9 cellular contexts compared by ENCODE assay signal in the genomic region with DNA sequence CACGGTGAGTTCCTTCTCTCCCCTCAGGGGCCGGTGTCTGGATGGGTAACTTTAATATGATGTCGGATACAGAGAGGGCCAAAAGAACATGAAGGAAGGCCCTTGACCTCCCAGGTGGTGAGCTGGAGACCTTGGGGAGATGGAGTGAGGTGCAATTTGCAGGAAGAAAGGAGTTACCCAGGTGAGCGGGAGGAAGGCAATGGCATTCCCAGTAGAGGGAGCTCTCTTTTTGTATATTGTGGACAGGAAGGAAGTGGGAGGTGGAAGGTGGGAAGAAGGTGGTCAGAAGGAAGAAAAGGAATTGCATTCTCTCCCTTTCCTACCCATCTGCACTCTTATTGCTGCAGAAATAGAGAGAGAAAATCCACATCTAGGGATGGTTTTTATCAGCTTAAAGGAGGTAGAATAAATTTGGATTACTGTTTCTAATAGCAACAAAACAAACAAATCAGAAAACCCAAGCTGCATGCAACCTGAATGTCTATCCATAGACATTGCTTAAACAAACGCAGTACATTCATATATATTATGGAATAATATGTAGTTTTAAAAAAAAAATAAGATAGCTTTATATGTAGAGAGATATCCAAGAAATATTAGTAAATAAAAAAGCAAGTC.
A peak's percentile ranks its signal among the peaks of the same experiment; 100 is the strongest.
DNase-seq lines count a peak whose midpoint lies in the region; ATAC-seq, FAIRE-seq and TF ChIP-seq lines count a peak whose summit lies in the region.
"Had no signal": no experiment of that assay in that cellular context is flagged by ENCODE, and none has a peak within 500 bp of the region (broad histone marks: within the 10 kb centered on the region; RNA-seq: fewer than 3 reads in every experiment).

No MANE protein-coding gene starts in this region.

- peak; percentile 17 to 50 (median 19); a peak in 3 of 6 replicates for TF ChIP-seq CTCF in GM12878 (IDR thresholded peaks at IDR 0.05 in 2 of 3, conservative IDR thresholded peaks at IDR 0.05 in 1 of 3; ENCODE audit: control insufficient read depth in 2 of 3, extremely low read depth in 1 of 3, insufficient read depth in 1 of 3, low read depth in 3 of 3, low read length in 3 of 3)
- no peak for TF ChIP-seq CTCF in coronary artery (IDR thresholded peaks at IDR 0.05)

- H3K4me2 ChIP-seq in GM12878 (ENCODE audit: control insufficient read depth, insufficient read depth) (no peak overlapping the region), mesenchymal stem cell (ENCODE audit: low read length, poor library complexity, severe bottlenecking) (no peak overlapping the region)

- peaks cover 0 to 4% of the 10 kb centered on the region in 2 experiments; a peak in 1 of 4 replicates for H3K27me3 ChIP-seq in GM12878 (replicated peaks in 1 of 2; ENCODE audit: control insufficient read depth in 2 of 2, insufficient read depth in 2 of 2, low read length in 1 of 2)
- H3K27me3 ChIP-seq in mesenchymal stem cell (ENCODE audit: control insufficient read depth in 1 of 2, insufficient read depth in 1 of 2, low read length in 2 of 2) = no peaks in the 10 kb centered on the region

- H4K91ac ChIP-seq in mesenchymal stem cell (ENCODE audit: low read length) = peak overlapping the region; percentile 71

- no peak for TF ChIP-seq EP300 in GM12878 (IDR thresholded peaks at IDR 0.05; ENCODE audit: borderline replicate concordance in 1 of 2, control insufficient read depth in 1 of 2, low read depth in 2 of 2, low read length in 2 of 2)

- H3K4ac ChIP-seq in mesenchymal stem cell (ENCODE audit: low read depth in 1 of 2, low read length in 2 of 2) = no peak overlapping the region

- H3K9ac ChIP-seq in GM12878 (ENCODE audit: control insufficient read depth, insufficient read depth, low read length) (no peak overlapping the region), mesenchymal stem cell (ENCODE audit: low read length) (no peak overlapping the region)

- no peak for TF ChIP-seq POLR2A in GM12878 (IDR thresholded peaks at IDR 0.05; ENCODE audit: low read depth, low read length)

- RAD21 ChIA-PET in GM12878 (lab: Charles Lee; ENCODE audit: unreplicated experiment) = interaction anchor here (0.7 to 2.7 kb wide), 9 partner anchors 9 to 256 kb away, joined by 3 to 17 read pairs (median 3); partner anchors contain the start of gene TSC22D2

- SMC1A ChIA-PET in GM12878 (lab: Charles Lee; ENCODE audit: uncharacterized antibody, unreplicated experiment) = interaction anchor here (0.8 to 2.4 kb wide), 10 partner anchors 9 to 258 kb away, joined by 3 to 23 read pairs (median 4); no protein-coding TSS in a partner anchor

- H3K36me3 ChIP-seq in GM12878 (ENCODE audit: control insufficient read depth in 2 of 2, insufficient read depth in 2 of 2, low read length in 1 of 2) = no peaks in the 10 kb centered on the region
- no peaks in the 10 kb centered on the region for H3K36me3 ChIP-seq in mesenchymal stem cell (ENCODE audit: control insufficient read depth in 1 of 2, insufficient read depth in 2 of 2, low read depth in 1 of 2, low read length in 2 of 2)

- H3K9me3 ChIP-seq in GM12878 (replicated peaks; ENCODE audit: control insufficient read depth, insufficient read depth, low read length) (no peaks in the 10 kb centered on the region), mesenchymal stem cell (ENCODE audit: control insufficient read depth, low read length) (peaks cover 8% of the 10 kb centered on the region)

- WGBS in GM12878 (ENCODE audit: insufficient coverage, insufficient replicate concordance, low lambda C conversion rate, missing lambda C conversion rate) = 61% methylated on average over 5 of the region's 5 CpGs
- WGBS in mesenchymal stem cell = 67% methylated on average over 4 of the region's 5 CpGs

- TF ChIP-seq RAD21 in GM12878 (IDR thresholded peaks at IDR 0.05; ENCODE audit: insufficient read depth, low read depth, low read length) = peak; percentile 38

- in situ Hi-C loops in GM12878 (cut with MboI) = no loop called here

- POLR2A ChIA-PET in GM12878 (lab: Charles Lee) = no interaction called here

- H4K20me1 ChIP-seq in GM12878 (ENCODE audit: control insufficient read depth, insufficient read depth) = no peaks in the 10 kb centered on the region

- H3K79me1 ChIP-seq in mesenchymal stem cell (replicated peaks; ENCODE audit: low read length, poor library complexity, severe bottlenecking) = peaks cover 13% of the 10 kb centered on the region

- H3K27ac ChIP-seq in GM12878 (ENCODE audit: control insufficient read depth, insufficient read depth) = no peak overlapping the region
- H3K27ac ChIP-seq in mesenchymal stem cell (ENCODE audit: low read length, poor library complexity, severe bottlenecking) = no peak overlapping the region
- H3K27ac ChIP-seq in coronary artery = no peak overlapping the region

- intact Hi-C loops in GM12878 (cut with micrococcal nuclease; ENCODE audit: unreplicated experiment) = no loop called here

- H3K79me2 ChIP-seq in GM12878 (ENCODE audit: control insufficient read depth, insufficient read depth, low read length) = no peaks in the 10 kb centered on the region

- H2AFZ ChIP-seq in GM12878 (ENCODE audit: control insufficient read depth, low read depth, low read length) (no peak overlapping the region), mesenchymal stem cell (ENCODE audit: low read depth, low read length) (no peak overlapping the region)

- H2BK12ac ChIP-seq in mesenchymal stem cell (ENCODE audit: low read length in 2 of 2) = peak overlapping the region; percentile 47 to 56

- no peak overlapping the region for H4K8ac ChIP-seq in mesenchymal stem cell (ENCODE audit: low read length)

- H3K4me3 ChIP-seq in GM12878 (no peak overlapping the region), mesenchymal stem cell (ENCODE audit: insufficient read depth in 1 of 2, low read depth in 1 of 2, low read length in 2 of 2) (peak overlapping the region in 1 of 2 experiments; percentile 2), coronary artery (no peak overlapping the region)

- H2BK15ac ChIP-seq in mesenchymal stem cell (ENCODE audit: low read depth, poor library complexity, severe bottlenecking) = no peak overlapping the region

- no peak for FAIRE-seq in GM12878 (lab: Jason Lieb, UNC)

- peak; percentile 35 for DNase-seq in Daoy (ENCODE audit: low read depth)
- peak; percentile 12 for DNase-seq in NCI-H187 treated with DMSO at 0.1 percent for 48 hours (lab: John Stamatoyannopoulos, UW)
- no peak for DNase-seq in GM12878 (ENCODE audit: low read depth, low spot score)
- DNase-seq in mesenchymal stem cell = no peak
- no peak for DNase-seq in activated naive CD4-positive, alpha-beta T cell treated with anti-CD3 and anti-CD28 coated beads, Interleukin-2, amount 50 U/mL, for 16 hours
- no peak for DNase-seq in activated CD4-positive, alpha-beta T cell treated with anti-CD3 and anti-CD28 coated beads for 48 hours
- DNase-seq in coronary artery (ENCODE audit: low spot score) = no peak
- no peak for DNase-seq in T-helper 9 cell

- H3K14ac ChIP-seq in mesenchymal stem cell (ENCODE audit: low read length in 2 of 2) = no peak overlapping the region

- no peak overlapping the region for H2BK5ac ChIP-seq in mesenchymal stem cell (ENCODE audit: low read depth, low read length, poor library complexity, severe bottlenecking)

- no peak overlapping the region for H2BK120ac ChIP-seq in mesenchymal stem cell (ENCODE audit: low read depth, low read length)

- H2AK5ac ChIP-seq in mesenchymal stem cell (ENCODE audit: low read length, severe bottlenecking) = peak overlapping the region; percentile 29

- H3K23ac ChIP-seq in mesenchymal stem cell (ENCODE audit: low read length in 2 of 2) = peak overlapping the region in 1 of 2 experiments; percentile 67

- no TSS peak for BruUV-seq in GM12878 (replicated peaks; lab: Mats Ljungman, UMichigan)

- CTCF ChIA-PET in GM12878 (lab: Yijun Ruan, JAX) = interaction anchor here (0.7 to 6.7 kb wide), 8 partner anchors 9 to 256 kb away, joined by 3 to 71 read pairs (median 8); no protein-coding TSS in a partner anchor

- peak overlapping the region in 1 of 2 experiments; percentile 38 for H3K18ac ChIP-seq in mesenchymal stem cell (ENCODE audit: low read depth in 1 of 2, low read length in 2 of 2)

- ATAC-seq in GM12878 = no peak
- ATAC-seq: activated T-helper 17 cell treated with anti-CD3 and anti-CD28 coated beads, Interleukin-2, amount 50 U/mL, for 72 hours had no signal

- H3K4me1 ChIP-seq in GM12878 (ENCODE audit: control insufficient read depth, insufficient read depth, low read length) = no peaks in the 10 kb centered on the region
- peaks cover 11% of the 10 kb centered on the region for H3K4me1 ChIP-seq in mesenchymal stem cell (ENCODE audit: control insufficient read depth, insufficient read depth, low read depth, low read length)

TF ChIP-seq in GM12878, 131 proteins besides CTCF, POLR2A, EP300 and RAD21 (continues in another document):
- no peak for TF ChIP-seq NFIC (IDR thresholded peaks at IDR 0.05; ENCODE audit: low read depth, low read length)
- no peak for TF ChIP-seq SREBF1 (IDR thresholded peaks at IDR 0.05; ENCODE audit: low read length)
- no peak for TF ChIP-seq CREB1 (IDR thresholded peaks at IDR 0.05; ENCODE audit: low read depth)
- TF ChIP-seq RELB (IDR thresholded peaks at IDR 0.05; ENCODE audit: low read depth) = no peak
- TF ChIP-seq SREBF2 (IDR thresholded peaks at IDR 0.05; ENCODE audit: low read length) = no peak
- 0 out of 2 replicates have a peak, but pooled peaks have one; percentile 20 for TF ChIP-seq IKZF1 (conservative IDR thresholded peaks at IDR 0.05)
- no peak for TF ChIP-seq EZH2 (IDR thresholded peaks at IDR 0.05; ENCODE audit: borderline replicate concordance, control insufficient read depth, low read depth, low read length)
- no peak for TF ChIP-seq LARP7 (IDR thresholded peaks at IDR 0.05)
- TF ChIP-seq SMC3 (IDR thresholded peaks at IDR 0.05; ENCODE audit: borderline replicate concordance, low read length) = peak; percentile 55
- TF ChIP-seq SRF (IDR thresholded peaks at IDR 0.05; ENCODE audit: low read depth in 2 of 2, low read length in 2 of 2) = no peak

Comparison
In these comparisons a context has a peak if more than half of its experiments do, and no peak if none do; other contexts are left out.
1. DNase-seq: peak in Daoy (single experiment) and NCI-H187 treated with DMSO at 0.1 percent for 48 hours (single experiment); none in GM12878 (single experiment), mesenchymal stem cell (single experiment), activated naive CD4-positive, alpha-beta T cell treated with anti-CD3 and anti-CD28 coated beads, Interleukin-2, amount 50 U/mL, for 16 hours (single experiment), activated CD4-positive, alpha-beta T cell treated with anti-CD3 and anti-CD28 coated beads for 48 hours (single experiment), coronary artery (single experiment) and T-helper 9 cell (single experiment).